In the genomic region with DNA sequence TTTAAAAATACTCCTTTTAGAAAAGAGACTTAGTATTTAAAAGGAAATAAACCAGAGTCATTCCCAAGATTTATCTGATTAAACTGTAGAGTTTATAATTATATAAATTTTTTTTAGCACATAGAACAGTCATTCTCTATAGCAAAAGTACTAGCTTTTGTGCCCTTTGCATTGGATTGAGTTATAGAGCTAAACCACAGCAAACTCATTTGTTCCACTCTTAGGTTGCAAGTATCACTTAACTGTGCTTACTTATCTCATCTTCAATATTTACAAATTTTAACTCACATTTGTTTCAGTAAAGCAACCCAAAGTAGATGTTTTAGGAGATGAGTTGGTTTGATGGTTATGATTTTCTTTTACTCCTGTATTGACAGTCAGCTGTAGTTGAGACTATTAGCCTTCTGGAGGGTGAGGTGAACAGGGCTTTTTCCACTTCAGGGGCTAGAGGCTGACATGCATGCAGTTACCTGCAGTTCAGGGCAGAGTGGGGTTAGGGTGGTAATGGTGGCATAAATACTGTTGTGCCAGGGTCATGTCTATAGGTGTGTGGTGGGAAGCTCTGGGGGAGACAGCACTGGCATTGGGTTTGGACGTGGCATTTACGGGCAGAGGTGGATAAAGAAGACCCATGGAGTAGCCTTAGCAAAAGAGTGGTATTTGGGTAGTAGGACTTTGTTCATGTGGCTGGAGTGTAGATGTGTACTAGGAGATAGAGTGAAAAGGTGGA, we compare ENCODE assay signal across 13 cellular contexts. TPM values are rescaled to one million over a fixed set of nuclear protein-coding genes. Genes with fewer than 3 reads are reported as not detected.
A peak's percentile ranks its signal among the peaks of the same experiment; 100 is the strongest.
DNase-seq lines count a peak whose midpoint lies in the region; ATAC-seq and TF ChIP-seq lines count a peak whose summit lies in the region.
"Had no signal": no experiment of that assay in that cellular context is flagged by ENCODE, and none has a peak within 500 bp of the region (broad histone marks: within the 10 kb centered on the region; RNA-seq: fewer than 3 reads in every experiment).

No MANE protein-coding gene starts in this region.

- H3K9me3 Mint-ChIP-seq in activated CD8-positive, alpha-beta memory T cell treated with anti-CD3 and anti-CD28 coated beads, Interleukin-2, amount 10 ng/mL, durations not matched to agents 7 days and 5 days (ENCODE audit: low read depth) = no peaks in the 10 kb centered on the region
- H3K9me3 Mint-ChIP-seq: activated naive CD4-positive, alpha-beta T cell treated with anti-CD3 and anti-CD28 coated beads, Interleukin-2, amount 10 ng/mL, durations not matched to agents 7 days and 5 days; endodermal cell had no signal

- H3K9me3 ChIP-seq in Karpas-422 (ENCODE audit: low read length) = no peaks in the 10 kb centered on the region
- no peaks in the 10 kb centered on the region for H3K9me3 ChIP-seq in fibroblast of lung (ENCODE audit: control insufficient read depth, insufficient read depth, low read depth, low read length)
- no peaks in the 10 kb centered on the region for H3K9me3 ChIP-seq in smooth muscle cell (replicated peaks; ENCODE audit: low read depth)
- no peaks in the 10 kb centered on the region for H3K9me3 ChIP-seq in upper lobe of left lung
- no peaks in the 10 kb centered on the region for H3K9me3 ChIP-seq in tibial artery
- H3K9me3 ChIP-seq: heart right ventricle had no signal

- H3K9ac ChIP-seq in Karpas-422 (ENCODE audit: low read length) = no peak overlapping the region
- H3K9ac ChIP-seq in fibroblast of lung (ENCODE audit: insufficient read depth, low read length) = no peak overlapping the region
- peak overlapping the region; percentile 39 for H3K9ac ChIP-seq in smooth muscle cell (ENCODE audit: low read depth)

- H3K36me3 ChIP-seq in Karpas-422 (ENCODE audit: insufficient read depth, low read length) = no peaks in the 10 kb centered on the region
- H3K36me3 ChIP-seq in fibroblast of lung (ENCODE audit: control insufficient read depth, insufficient read depth, low read length) = no peaks in the 10 kb centered on the region
- no peaks in the 10 kb centered on the region for H3K36me3 ChIP-seq in smooth muscle cell (ENCODE audit: low read depth)
- H3K36me3 ChIP-seq in upper lobe of left lung = no peaks in the 10 kb centered on the region
- H3K36me3 ChIP-seq in tibial artery = no peaks in the 10 kb centered on the region
- H3K36me3 ChIP-seq: heart right ventricle had no signal

- peaks cover 15% of the 10 kb centered on the region for H3K36me3 Mint-ChIP-seq in activated CD8-positive, alpha-beta memory T cell treated with anti-CD3 and anti-CD28 coated beads, Interleukin-2, amount 10 ng/mL, durations not matched to agents 7 days and 5 days

- H3K4me3 ChIP-seq in Karpas-422 (ENCODE audit: low read length) = no peak overlapping the region
- H3K4me3 ChIP-seq in fibroblast of lung (replicated peaks in 1 of 4; ENCODE audit: control extremely low read depth in 1 of 4, insufficient read depth in 1 of 4, low read depth in 3 of 4, low read length in 4 of 4) = peak overlapping the region in 1 of 4 experiments; percentile 35
- no peak overlapping the region for H3K4me3 ChIP-seq in smooth muscle cell
- H3K4me3 ChIP-seq in upper lobe of left lung = no peak overlapping the region
- no peak overlapping the region for H3K4me3 ChIP-seq in tibial artery
- H3K4me3 ChIP-seq: heart right ventricle had no signal

- peak overlapping the region; percentile 60 for H3K27ac Mint-ChIP-seq in activated CD8-positive, alpha-beta memory T cell treated with anti-CD3 and anti-CD28 coated beads, Interleukin-2, amount 10 ng/mL, durations not matched to agents 7 days and 5 days
- H3K27ac Mint-ChIP-seq: activated naive CD4-positive, alpha-beta T cell treated with anti-CD3 and anti-CD28 coated beads, Interleukin-2, amount 10 ng/mL, durations not matched to agents 7 days and 5 days had no signal

- peaks cover 98% of the 10 kb centered on the region for H3K4me1 ChIP-seq in Karpas-422 (ENCODE audit: low read length)
- H3K4me1 ChIP-seq in fibroblast of lung (ENCODE audit: control insufficient read depth, extremely low read depth, insufficient read depth, low read length) = peaks cover 21% of the 10 kb centered on the region
- peaks cover 36% of the 10 kb centered on the region for H3K4me1 ChIP-seq in smooth muscle cell (ENCODE audit: low read depth)
- peaks cover 57 to 85% (median 66%) of the 10 kb centered on the region in 4 donors for H3K4me1 ChIP-seq in upper lobe of left lung
- H3K4me1 ChIP-seq in tibial artery = peaks cover 0 to 95% (median 45%) of the 10 kb centered on the region in 4 donors

- no peak for TF ChIP-seq POLR2A in upper lobe of left lung (IDR thresholded peaks at IDR 0.05)

- TF ChIP-seq CTCF in fibroblast of lung (conservative IDR thresholded peaks at IDR 0.05 in 1 of 2, IDR thresholded peaks at IDR 0.05 in 1 of 2; ENCODE audit: low read depth in 1 of 2, low read length in 2 of 2) (no peak), smooth muscle cell (IDR thresholded peaks at IDR 0.05; ENCODE audit: borderline replicate concordance, insufficient read depth, poor library complexity, severe bottlenecking) (no peak), upper lobe of left lung (IDR thresholded peaks at IDR 0.05) (no peak), tibial artery (IDR thresholded peaks at IDR 0.05) (no peak)

- peak overlapping the region; percentile 42 for H3K27ac ChIP-seq in Karpas-422 (ENCODE audit: low read length)
- peak overlapping the region; percentile 1 for H3K27ac ChIP-seq in fibroblast of lung (ENCODE audit: insufficient read depth, low read length)
- H3K27ac ChIP-seq in smooth muscle cell (ENCODE audit: low read depth) = peak overlapping the region; percentile 84
- no peak overlapping the region for H3K27ac ChIP-seq in upper lobe of left lung
- no peak overlapping the region for H3K27ac ChIP-seq in tibial artery

- H2AFZ ChIP-seq in Karpas-422 (ENCODE audit: low read length) (no peak overlapping the region), fibroblast of lung (ENCODE audit: low read length) (no peak overlapping the region), smooth muscle cell (ENCODE audit: low read depth) (no peak overlapping the region)

- peak; percentile 64 for ATAC-seq in activated CD8-positive, alpha-beta memory T cell treated with anti-CD3 and anti-CD28 coated beads, Interleukin-2, amount 10 ng/mL, durations not matched to agents 7 days and 5 days
- ATAC-seq in upper lobe of left lung (ENCODE audit: low FRiP score in 2 of 2) = no peak

- H3K27me3 ChIP-seq in Karpas-422 (ENCODE audit: low read length) (no peaks in the 10 kb centered on the region), fibroblast of lung (ENCODE audit: control insufficient read depth, insufficient read depth, low read length) (no peaks in the 10 kb centered on the region), smooth muscle cell (ENCODE audit: low read depth) (no peaks in the 10 kb centered on the region), upper lobe of left lung (no peaks in the 10 kb centered on the region), tibial artery (no peaks in the 10 kb centered on the region)
- H3K27me3 ChIP-seq: heart right ventricle had no signal

- H3K4me3 Mint-ChIP-seq in activated CD8-positive, alpha-beta memory T cell treated with anti-CD3 and anti-CD28 coated beads, Interleukin-2, amount 10 ng/mL, durations not matched to agents 7 days and 5 days = no peak overlapping the region
- H3K4me3 Mint-ChIP-seq: activated naive CD4-positive, alpha-beta T cell treated with anti-CD3 and anti-CD28 coated beads, Interleukin-2, amount 10 ng/mL, durations not matched to agents 7 days and 5 days; endodermal cell had no signal

- CTCF ChIA-PET in activated CD8-positive, alpha-beta memory T cell treated with anti-CD3 and anti-CD28 coated beads, Interleukin-2, amount 10 ng/mL, durations not matched to agents 7 days and 5 days (lab: Charles Lee) = interaction anchor here (1.3 to 2.5 kb wide), 5 partner anchors 8 to 55 kb away, joined by 3 to 7 read pairs (median 4); no protein-coding TSS in a partner anchor

- no peak for DNase-seq in activated CD8-positive, alpha-beta memory T cell treated with anti-CD3 and anti-CD28 coated beads, Interleukin-2, amount 10 ng/mL, durations not matched to agents 7 days and 5 days
- DNase-seq in activated CD8-positive, alpha-beta memory T cell treated with anti-CD3 and anti-CD28 coated beads for 24 hours = no peak
- no peak for DNase-seq in Karpas-422
- DNase-seq in fibroblast of lung (ENCODE audit: low read depth in 2 of 2) = peak in 1 of 2 donors; percentile 20
- no peak for DNase-seq in smooth muscle cell (lab: John Stamatoyannopoulos, UW; ENCODE audit: unreplicated experiment)
- no peak for DNase-seq in NCI-H1092 (lab: John Stamatoyannopoulos, UW)
- DNase-seq in upper lobe of left lung = no peak
- no peak for DNase-seq in tibial artery
- DNase-seq: activated naive CD4-positive, alpha-beta T cell treated with anti-CD3 and anti-CD28 coated beads, Interleukin-2, amount 10 ng/mL, durations not matched to agents 7 days and 5 days; endodermal cell; GOT3; heart right ventricle; KBM-7 had no signal

- 100% methylated on average over 2 of the region's 2 CpGs for WGBS in smooth muscle cell (ENCODE audit: low lambda C conversion rate)
- WGBS in upper lobe of left lung, 2 donors = 95 to 100% methylated on average over 2 of the region's 2 CpGs

- no peaks in the 10 kb centered on the region for H3K27me3 Mint-ChIP-seq in activated CD8-positive, alpha-beta memory T cell treated with anti-CD3 and anti-CD28 coated beads, Interleukin-2, amount 10 ng/mL, durations not matched to agents 7 days and 5 days
- H3K27me3 Mint-ChIP-seq: activated naive CD4-positive, alpha-beta T cell treated with anti-CD3 and anti-CD28 coated beads, Interleukin-2, amount 10 ng/mL, durations not matched to agents 7 days and 5 days had no signal

- peaks cover 45% of the 10 kb centered on the region for H4K20me1 ChIP-seq in Karpas-422 (ENCODE audit: insufficient read depth, low read depth, low read length)
- no peaks in the 10 kb centered on the region for H4K20me1 ChIP-seq in fibroblast of lung (ENCODE audit: control insufficient read depth, extremely low read depth, insufficient read depth, low read length)
- H4K20me1 ChIP-seq in smooth muscle cell (ENCODE audit: low read depth) = peaks cover 99% of the 10 kb centered on the region

- H3F3A ChIP-seq in smooth muscle cell (ENCODE audit: low read depth) = peaks cover 21% of the 10 kb centered on the region

- H3K9me2 ChIP-seq in Karpas-422 (replicated peaks; ENCODE audit: insufficient read depth, low read length) = no peaks in the 10 kb centered on the region

- H3K79me2 ChIP-seq in Karpas-422 (ENCODE audit: low read length) = peaks cover 97% of the 10 kb centered on the region
- H3K79me2 ChIP-seq in fibroblast of lung (ENCODE audit: control insufficient read depth, insufficient read depth, low read length) = peaks cover 92% of the 10 kb centered on the region
- peaks cover 99% of the 10 kb centered on the region for H3K79me2 ChIP-seq in smooth muscle cell (ENCODE audit: low read depth)

- H3K4me2 ChIP-seq in Karpas-422 (ENCODE audit: low read depth, low read length, poor library complexity, severe bottlenecking) (peak overlapping the region; percentile 20), fibroblast of lung (ENCODE audit: extremely low read depth, insufficient read depth, low read length) (peak overlapping the region; percentile 77), smooth muscle cell (peak overlapping the region; percentile 71)

- H3K4me1 Mint-ChIP-seq in activated CD8-positive, alpha-beta memory T cell treated with anti-CD3 and anti-CD28 coated beads, Interleukin-2, amount 10 ng/mL, durations not matched to agents 7 days and 5 days = peaks cover 63% of the 10 kb centered on the region

- TF ChIP-seq EP300 in upper lobe of left lung (IDR thresholded peaks at IDR 0.05) = no peak

- intact Hi-C loops in tibial artery (cut with DNase I; ENCODE audit: low total_unique reads) = no loop called here

RNA-seq across cellular contexts. Expression of gene DYRK1A, which starts 42.1 kb away (rescaled TPM):
- total RNA-seq in activated CD8-positive, alpha-beta memory T cell treated with anti-CD3 and anti-CD28 coated beads, Interleukin-2, amount 10 ng/mL, durations not matched to agents 7 days and 5 days = 10 to 100 TPM; 75.7 to 83.3 TPM
- 65.3 and 98.2 TPM in 2 replicates for total RNA-seq in Karpas-422 (2014; rRNA removed; shearing (Covaris generic); ENCODE audit: low replicate concordance)
- total RNA-seq in fibroblast of lung = 57.5 and 64.1 TPM in 2 replicates
- polyA plus RNA-seq in fibroblast of lung = 44.6 and 45.9 TPM in 2 replicates
- polyA plus RNA-seq in fibroblast of lung (2012) = 16.6 and 22.0 TPM in 2 replicates
- polyA minus RNA-seq in fibroblast of lung (ENCODE audit: low replicate concordance) = 83.1 and 171 TPM in 2 replicates
- total RNA-seq in smooth muscle cell = 54.9 and 61.7 TPM in 2 replicates
- polyA plus RNA-seq in smooth muscle cell = 2.4 and 3.5 TPM in 2 replicates
- 100 to 1,000 TPM in 1 of 6 donors, 10 to 100 TPM in 5; 64.1 to 116 (median 83.2) TPM for total RNA-seq in upper lobe of left lung

Comparison
In these comparisons a context has a peak if more than half of its experiments do, and no peak if none do; other contexts are left out.
1. H3K27ac ChIP-seq: peak in Karpas-422 (single experiment), fibroblast of lung (single experiment) and smooth muscle cell (single experiment); none in upper lobe of left lung (0 of 4) and tibial artery (0 of 2).
2. H3K4me2 ChIP-seq: peak in every context shown above with its lines; median percentile 77 in fibroblast of lung; 71 in smooth muscle cell; 20 in Karpas-422.